Comparison of ENCODE assay signal across 8 cellular contexts in genomic region chr9:111524731-111525055, GRCh38. TPM values are rescaled to one million over a fixed set of nuclear protein-coding genes. Genes with fewer than 3 reads are reported as not detected.
DNase-seq lines count a peak whose midpoint lies in the region; ATAC-seq and TF ChIP-seq lines count a peak whose summit lies in the region.

No MANE protein-coding gene starts in this region.

- H3K79me2 ChIP-seq in neural cell (replicated peaks; ENCODE audit: insufficient read depth, low read length) = no peaks in the 10 kb centered on the region

- peak overlapping the region; percentile 90 for H2AFZ ChIP-seq in neural cell (ENCODE audit: low read depth, low read length)

- peaks cover 2% of the 10 kb centered on the region for H3K4me1 ChIP-seq in NT2/D1 (ENCODE audit: insufficient read depth, insufficient read length)
- H3K4me1 ChIP-seq in effector memory CD4-positive, alpha-beta T cell (ENCODE audit: control insufficient read depth, insufficient read depth, low read length, poor library complexity, severe bottlenecking) = peaks cover 6% of the 10 kb centered on the region

- no peak for ATAC-seq in GM18861 (IDR thresholded peaks at IDR 0.05; ENCODE audit: unreplicated experiment)

- H4K20me1 ChIP-seq in neural cell (ENCODE audit: insufficient read depth) = no peaks in the 10 kb centered on the region

- H3F3A ChIP-seq in neural cell (ENCODE audit: insufficient read depth, low read length, poor library complexity, severe bottlenecking) = no peaks in the 10 kb centered on the region

- H3K9me2 ChIP-seq in neural cell (ENCODE audit: insufficient read depth, low read length) = no peaks in the 10 kb centered on the region

- TF ChIP-seq RAD21 in neural cell (conservative IDR thresholded peaks at IDR 0.05) = no peak

- H3K4me3 ChIP-seq in NT2/D1 (ENCODE audit: insufficient read length, low read depth) (peak overlapping the region; percentile 75), neural cell (ENCODE audit: low read length) (peak overlapping the region; percentile 97)
- H3K4me3 ChIP-seq in effector memory CD4-positive, alpha-beta T cell (ENCODE audit: insufficient read depth, low read depth, low read length, poor library complexity, severe bottlenecking) = peak overlapping the region; percentile 92

- H3K4me2 ChIP-seq in neural cell (ENCODE audit: low read length) = peak overlapping the region; percentile 32

- peaks cover 12% of the 10 kb centered on the region for H3K36me3 ChIP-seq in NT2/D1 (ENCODE audit: insufficient read depth, insufficient read length, low read length)
- no peaks in the 10 kb centered on the region for H3K36me3 ChIP-seq in effector memory CD4-positive, alpha-beta T cell (ENCODE audit: control insufficient read depth, insufficient read depth, low read length)
- no peaks in the 10 kb centered on the region for H3K36me3 ChIP-seq in neural cell (ENCODE audit: insufficient read depth, low read length)

- peaks cover 3% of the 10 kb centered on the region for H3K27me3 ChIP-seq in NT2/D1 (ENCODE audit: insufficient read depth, insufficient read length)
- H3K27me3 ChIP-seq in effector memory CD4-positive, alpha-beta T cell (replicated peaks; ENCODE audit: control insufficient read depth, insufficient read depth, low read length, poor library complexity, severe bottlenecking) = no peaks in the 10 kb centered on the region
- H3K27me3 ChIP-seq in neural cell (ENCODE audit: insufficient read depth, low read depth, low read length) = no peaks in the 10 kb centered on the region

- peak overlapping the region; percentile 22 for H3K9ac ChIP-seq in NT2/D1 (ENCODE audit: insufficient read length, low read depth)
- H3K9ac ChIP-seq in neural cell (ENCODE audit: low read length) = peak overlapping the region; percentile 77

- peak; percentile 3 for DNase-seq in AG08395 (ENCODE audit: low spot score)
- DNase-seq in NT2/D1 (ENCODE audit: low read depth, low spot score) = no peak
- no peak for DNase-seq in effector memory CD4-positive, alpha-beta T cell
- DNase-seq in RKO (ENCODE audit: low spot score) = no peak
- no peak for DNase-seq in OCI-M2 (lab: John Stamatoyannopoulos, UW; ENCODE audit: unreplicated experiment)
- DNase-seq in NCI-H2227 (lab: John Stamatoyannopoulos, UW; ENCODE audit: unreplicated experiment) = no peak

- TF ChIP-seq CTCF in neural cell (IDR thresholded peaks at IDR 0.05; ENCODE audit: poor library complexity, severe bottlenecking) = no peak

- no peaks in the 10 kb centered on the region for H3K9me3 ChIP-seq in NT2/D1 (ENCODE audit: insufficient read depth, low read length)
- H3K9me3 ChIP-seq in effector memory CD4-positive, alpha-beta T cell (ENCODE audit: control insufficient read depth, low read length) = no peaks in the 10 kb centered on the region
- no peaks in the 10 kb centered on the region for H3K9me3 ChIP-seq in neural cell (ENCODE audit: low read length)

- peak overlapping the region; percentile 81 for H3K27ac ChIP-seq in effector memory CD4-positive, alpha-beta T cell (ENCODE audit: insufficient read depth, low read length, poor library complexity, severe bottlenecking)
- no peak overlapping the region for H3K27ac ChIP-seq in neural cell (ENCODE audit: low read length)

- TF ChIP-seq EP300 in neural cell (conservative IDR thresholded peaks at IDR 0.05; ENCODE audit: poor library complexity, severe bottlenecking) = no peak

TF ChIP-seq in neural cell, 6 proteins besides CTCF, POLR2A, EP300 and RAD21:
- no peak for TF ChIP-seq SMC3 (conservative IDR thresholded peaks at IDR 0.05; ENCODE audit: poor library complexity)
- TF ChIP-seq POLR2AphosphoS5 (IDR thresholded peaks at IDR 0.05) = no peak
- no peak for TF ChIP-seq TAF1 (IDR thresholded peaks at IDR 0.05; ENCODE audit: low read depth)
- TF ChIP-seq MXI1 (conservative IDR thresholded peaks at IDR 0.05; ENCODE audit: poor library complexity, severe bottlenecking) = no peak
- TF ChIP-seq EZH2 (IDR thresholded peaks at IDR 0.05; ENCODE audit: borderline replicate concordance, insufficient read depth, low read length, poor library complexity, severe bottlenecking) = no peak
- TF ChIP-seq, protein P1, sequence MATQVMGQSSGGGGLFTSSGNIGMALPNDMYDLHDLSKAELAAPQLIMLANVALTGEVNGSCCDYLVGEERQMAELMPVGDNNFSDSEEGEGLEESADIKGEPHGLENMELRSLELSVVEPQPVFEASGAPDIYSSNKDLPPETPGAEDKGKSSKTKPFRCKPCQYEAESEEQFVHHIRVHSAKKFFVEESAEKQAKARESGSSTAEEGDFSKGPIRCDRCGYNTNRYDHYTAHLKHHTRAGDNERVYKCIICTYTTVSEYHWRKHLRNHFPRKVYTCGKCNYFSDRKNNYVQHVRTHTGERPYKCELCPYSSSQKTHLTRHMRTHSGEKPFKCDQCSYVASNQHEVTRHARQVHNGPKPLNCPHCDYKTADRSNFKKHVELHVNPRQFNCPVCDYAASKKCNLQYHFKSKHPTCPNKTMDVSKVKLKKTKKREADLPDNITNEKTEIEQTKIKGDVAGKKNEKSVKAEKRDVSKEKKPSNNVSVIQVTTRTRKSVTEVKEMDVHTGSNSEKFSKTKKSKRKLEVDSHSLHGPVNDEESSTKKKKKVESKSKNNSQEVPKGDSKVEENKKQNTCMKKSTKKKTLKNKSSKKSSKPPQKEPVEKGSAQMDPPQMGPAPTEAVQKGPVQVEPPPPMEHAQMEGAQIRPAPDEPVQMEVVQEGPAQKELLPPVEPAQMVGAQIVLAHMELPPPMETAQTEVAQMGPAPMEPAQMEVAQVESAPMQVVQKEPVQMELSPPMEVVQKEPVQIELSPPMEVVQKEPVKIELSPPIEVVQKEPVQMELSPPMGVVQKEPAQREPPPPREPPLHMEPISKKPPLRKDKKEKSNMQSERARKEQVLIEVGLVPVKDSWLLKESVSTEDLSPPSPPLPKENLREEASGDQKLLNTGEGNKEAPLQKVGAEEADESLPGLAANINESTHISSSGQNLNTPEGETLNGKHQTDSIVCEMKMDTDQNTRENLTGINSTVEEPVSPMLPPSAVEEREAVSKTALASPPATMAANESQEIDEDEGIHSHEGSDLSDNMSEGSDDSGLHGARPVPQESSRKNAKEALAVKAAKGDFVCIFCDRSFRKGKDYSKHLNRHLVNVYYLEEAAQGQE (IDR thresholded peaks at IDR 0.05; ENCODE audit: borderline replicate concordance) = no peak

RNA-seq across cellular contexts. Expression of gene ZNF483, which starts 0.3 kb away (rescaled TPM):
- polyA plus RNA-seq in neural cell = 2.9 and 4.2 TPM in 2 replicates
- polyA minus RNA-seq in neural cell = 29.7 and 34.4 TPM in 2 replicates

RNA-seq across cellular contexts. Expression of gene ECPAS, which starts 40.5 kb away (rescaled TPM):
- polyA plus RNA-seq in neural cell = 34.7 and 42.6 TPM in 2 replicates
- polyA minus RNA-seq in neural cell = 80.8 and 99.1 TPM in 2 replicates
